ENCODE assay signal across 15 cellular contexts in the genomic region with DNA sequence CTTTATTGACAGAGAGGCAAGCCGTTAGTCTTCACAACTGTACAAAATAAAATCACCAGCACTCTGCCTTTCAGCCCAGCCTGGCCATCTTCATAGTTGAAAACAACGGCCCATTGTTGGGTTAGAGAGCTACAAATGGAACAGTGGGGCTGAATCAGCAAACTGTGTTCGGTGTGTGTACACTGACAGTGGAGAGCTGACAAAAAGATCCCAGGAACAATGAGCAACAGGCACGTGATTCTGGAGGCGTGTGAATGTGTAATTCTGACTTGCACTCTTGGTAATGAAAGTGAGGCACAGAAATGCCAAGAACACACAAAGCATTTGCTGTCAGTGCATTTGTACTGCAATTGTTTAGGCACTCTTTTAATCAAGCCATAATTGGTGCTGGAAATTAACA.
DNase-seq lines count a peak whose midpoint lies in the region; ATAC-seq and TF ChIP-seq lines count a peak whose summit lies in the region.
"Had no signal": no experiment of that assay in that cellular context is flagged by ENCODE, and none has a peak within 500 bp of the region (broad histone marks: within the 10 kb centered on the region; RNA-seq: fewer than 3 reads in every experiment).

No MANE protein-coding gene starts in this region.

- H3K4me1 ChIP-seq in HEK293 (ENCODE audit: control insufficient read depth, insufficient read depth, low read length) (peaks cover 7% of the 10 kb centered on the region; the same call in 1 of the 2 replicates), heart right ventricle (no peaks in the 10 kb centered on the region)
- H3K4me1 ChIP-seq: BLaER1, left ventricle myocardium inferior had no signal

- WGBS in heart right ventricle, 2 donors: 27 to 39% methylated on average over 5 of the region's 5 CpGs

- ATAC-seq in HG03354 (IDR thresholded peaks at IDR 0.05; ENCODE audit: poor library complexity, severe bottlenecking, unreplicated experiment): no peak
- no peak for ATAC-seq in heart right ventricle
- ATAC-seq in HG03159 (IDR thresholded peaks at IDR 0.05; ENCODE audit: unreplicated experiment): no peak
- ATAC-seq: stimulated activated effector memory CD8-positive, alpha-beta T cell treated with anti-CD3 and anti-CD28 coated beads, Interleukin-12 subunit alpha, Interleukin-12 subunit beta, amount 100 ng/mL, for 72 hours had no signal

- CTCF ChIA-PET in HEK293 (lab: Yijun Ruan, JAX): no interaction called here

- H3K4me3 ChIP-seq in HEK293 (ENCODE audit: low read depth, low read length) (no peak overlapping the region), heart right ventricle (no peak overlapping the region)
- H3K4me3 ChIP-seq: BLaER1, left ventricle myocardium inferior had no signal

- POLR2A ChIA-PET in HEK293 (lab: Yijun Ruan, JAX): no interaction called here

- TF ChIP-seq CTCF in HEK293 (tag by site-specific recombination; IDR thresholded peaks at IDR 0.05): no peak
- no peak for TF ChIP-seq CTCF in heart right ventricle (IDR thresholded peaks at IDR 0.05)

- DNase-seq in hypothalamus (lab: John Stamatoyannopoulos, UW) (peak in 42 of 51 donors; percentile 16 to 95 (median 72)), retina (peak; percentile 62), heart right ventricle (no peak), HK-2 (ENCODE audit: unreplicated experiment) (no peak)
- DNase-seq: cortex of kidney, foreskin fibroblast, left ventricle myocardium inferior had no signal

- intact Hi-C loops in heart right ventricle (cut with DNase I): no loop called here

- H3K27ac ChIP-seq in HEK293 (ENCODE audit: extremely low read depth, low read depth, low read length) (no peak overlapping the region), angular gyrus (ENCODE audit: low read depth, low read length) (peak overlapping the region; percentile 94), heart right ventricle (no peak overlapping the region)
- H3K27ac ChIP-seq: BLaER1, HL-60, left ventricle myocardium inferior, neutrophil had no signal

- H3K9me3 ChIP-seq in HEK293 (ENCODE audit: control insufficient read depth, insufficient read depth, low read depth, low read length) (no peaks in the 10 kb centered on the region), heart right ventricle (peaks cover 0 to 14% (median 0%) of the 10 kb centered on the region in 11 donors)
- H3K9me3 ChIP-seq: BLaER1, neutrophil had no signal

- H3K36me3 ChIP-seq in HEK293 (ENCODE audit: control insufficient read depth in 2 of 2, insufficient read depth in 1 of 2, low read length in 2 of 2): no peaks in the 10 kb centered on the region
- no peaks in the 10 kb centered on the region for H3K36me3 ChIP-seq in heart right ventricle
- H3K36me3 ChIP-seq: BLaER1, left ventricle myocardium inferior, neutrophil had no signal

- no peaks in the 10 kb centered on the region for H3K27me3 ChIP-seq in heart right ventricle
- H3K27me3 ChIP-seq: BLaER1, neutrophil had no signal

TF ChIP-seq in HEK293, 187 proteins besides CTCF, POLR2A, EP300 and RAD21:
- TF ChIP-seq SCRT2 (tag by site-specific recombination; IDR thresholded peaks at IDR 0.05) (peak; percentile 35), KLF7 (tag by site-specific recombination; IDR thresholded peaks at IDR 0.05; ENCODE audit: borderline replicate concordance) (no peak), RBAK (tag by site-specific recombination; IDR thresholded peaks at IDR 0.05) (no peak), ZFHX2 (tag by site-specific recombination; conservative IDR thresholded peaks at IDR 0.05) (peak; percentile 53), PRDM1 (tag by site-specific recombination; IDR thresholded peaks at IDR 0.05) (0 out of 2 replicates have a peak, but pooled peaks have one; percentile 27), ZNF433 (tag by site-specific recombination; IDR thresholded peaks at IDR 0.05; ENCODE audit: low read depth) (no peak), GLI2 (tag by site-specific recombination; IDR thresholded peaks at IDR 0.05; ENCODE audit: borderline replicate concordance, low read depth) (no peak)
- TF ChIP-seq, protein P1, sequence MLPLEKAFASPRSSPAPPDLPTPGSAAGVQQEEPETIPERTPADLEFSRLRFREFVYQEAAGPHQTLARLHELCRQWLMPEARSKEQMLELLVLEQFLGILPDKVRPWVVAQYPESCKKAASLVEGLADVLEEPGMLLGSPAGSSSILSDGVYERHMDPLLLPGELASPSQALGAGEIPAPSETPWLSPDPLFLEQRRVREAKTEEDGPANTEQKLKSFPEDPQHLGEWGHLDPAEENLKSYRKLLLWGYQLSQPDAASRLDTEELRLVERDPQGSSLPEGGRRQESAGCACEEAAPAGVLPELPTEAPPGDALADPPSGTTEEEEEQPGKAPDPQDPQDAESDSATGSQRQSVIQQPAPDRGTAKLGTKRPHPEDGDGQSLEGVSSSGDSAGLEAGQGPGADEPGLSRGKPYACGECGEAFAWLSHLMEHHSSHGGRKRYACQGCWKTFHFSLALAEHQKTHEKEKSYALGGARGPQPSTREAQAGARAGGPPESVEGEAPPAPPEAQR (tag by site-specific recombination; IDR thresholded peaks at IDR 0.05): no peak

Comparison
In these comparisons a context has a peak if more than half of its experiments do, and no peak if none do; other contexts are left out.
1. DNase-seq: peak in hypothalamus (42 of 51) and retina (single experiment); none in heart right ventricle (0 of 2) and HK-2 (single experiment).